ENCODE assay signal across 10 cellular contexts in the genomic region with DNA sequence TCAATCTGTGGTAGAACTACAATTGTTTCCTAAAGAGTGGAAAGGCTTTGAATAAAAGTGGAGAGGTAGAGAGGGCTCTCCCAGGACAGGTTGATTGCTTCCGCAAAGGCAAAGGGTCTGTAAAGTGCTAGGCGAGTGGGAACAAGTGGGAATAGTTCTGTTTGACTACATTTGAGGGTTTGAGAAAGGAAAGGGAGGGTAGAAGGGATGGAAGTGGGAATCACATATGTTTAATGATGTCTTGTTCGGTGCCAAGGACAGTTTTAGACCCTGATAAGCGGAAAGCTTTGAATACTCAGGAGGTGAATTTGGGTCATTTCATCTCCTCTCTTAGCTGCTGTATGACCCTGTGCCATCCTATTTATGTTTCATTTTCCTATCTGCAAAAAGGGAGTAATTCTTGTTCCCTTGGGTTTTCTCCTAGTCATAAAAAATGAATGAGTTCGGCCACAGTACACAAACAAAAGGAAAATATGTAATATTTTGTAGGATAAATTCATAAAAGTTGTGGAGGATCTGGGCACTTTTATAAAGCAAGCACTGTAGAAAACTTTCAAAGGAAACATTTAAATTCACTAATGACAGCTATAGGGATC. TPM values are rescaled to one million over a fixed set of nuclear protein-coding genes. Genes with fewer than 3 reads are reported as not detected.
DNase-seq lines count a peak whose midpoint lies in the region; ATAC-seq and TF ChIP-seq lines count a peak whose summit lies in the region.
"Had no signal": no experiment of that assay in that cellular context is flagged by ENCODE, and none has a peak within 500 bp of the region (broad histone marks: within the 10 kb centered on the region; RNA-seq: fewer than 3 reads in every experiment).

No MANE protein-coding gene starts in this region.

- no peaks in the 10 kb centered on the region for H3K9me3 ChIP-seq in Peyer's patch
- no peaks in the 10 kb centered on the region for H3K9me3 ChIP-seq in skeletal muscle satellite cell (replicated peaks; ENCODE audit: low read length)

- H3K36me3 ChIP-seq in Peyer's patch (peaks cover 0 to 16% (median 0%) of the 10 kb centered on the region in 3 donors), skeletal muscle satellite cell (ENCODE audit: insufficient read depth, low read length) (no peaks in the 10 kb centered on the region)

- peak; percentile 33 for DNase-seq in NCI-H1105 treated with DMSO at 0.1 percent for 48 hours (lab: John Stamatoyannopoulos, UW)
- no peak for DNase-seq in NCI-H1105 (lab: John Stamatoyannopoulos, UW)
- no peak for DNase-seq in Peyer's patch
- no peak for DNase-seq in foreskin keratinocyte
- no peak for DNase-seq in DMS53 (lab: John Stamatoyannopoulos, UW)
- DNase-seq: 8988T, NCI-H226 had no signal

- H3K27me3 ChIP-seq in Peyer's patch (no peaks in the 10 kb centered on the region), foreskin keratinocyte (no peaks in the 10 kb centered on the region), skeletal muscle satellite cell (ENCODE audit: control insufficient read depth, insufficient read depth, low read length) (no peaks in the 10 kb centered on the region)

- peak overlapping the region; percentile 91 for H3K4me2 ChIP-seq in skeletal muscle satellite cell (ENCODE audit: low read length)

- H3K27ac ChIP-seq in Peyer's patch = peak overlapping the region; percentile 79 to 97 (median 94)
- H3K27ac ChIP-seq in foreskin keratinocyte = peak overlapping the region; percentile 94

- H3K4me3 ChIP-seq in Peyer's patch (peak overlapping the region in 1 of 4 donors; percentile 62), skeletal muscle satellite cell (ENCODE audit: low read length) (no peak overlapping the region)

- TF ChIP-seq CTCF in Peyer's patch (IDR thresholded peaks at IDR 0.05) (no peak), foreskin keratinocyte (conservative IDR thresholded peaks at IDR 0.05) (no peak)

- ATAC-seq in foreskin keratinocyte = no peak
- ATAC-seq in GM19023 (IDR thresholded peaks at IDR 0.05; ENCODE audit: unreplicated experiment) = no peak
- no peak for ATAC-seq in HG02884 (IDR thresholded peaks at IDR 0.05; ENCODE audit: unreplicated experiment)

- peak overlapping the region; percentile 87 for H3K9ac ChIP-seq in skeletal muscle satellite cell (ENCODE audit: low read depth, low read length)

- H3K4me1 ChIP-seq in Peyer's patch = peaks cover 0 to 19% (median 10%) of the 10 kb centered on the region in 4 donors
- H3K4me1 ChIP-seq in foreskin keratinocyte = no peaks in the 10 kb centered on the region
- peaks cover 21% of the 10 kb centered on the region for H3K4me1 ChIP-seq in skeletal muscle satellite cell (ENCODE audit: control insufficient read depth, insufficient read depth, low read length)

- TF ChIP-seq POLR2A in Peyer's patch (IDR thresholded peaks at IDR 0.05) = no peak

RNA-seq across cellular contexts. Expression of a gene that starts 1.7 kb away (rescaled TPM):
- total RNA-seq in Peyer's patch (10 to 100 TPM; 36.6 to 78.4 (median 49.2) TPM), foreskin keratinocyte (11.5 and 17.1 TPM in 2 replicates)
- 9.1 and 11.0 TPM in 2 replicates for polyA plus RNA-seq in foreskin keratinocyte
- total RNA-seq in skeletal muscle satellite cell (2012; rRNA removed) = 2.2 and 3.0 TPM in 2 replicates
